2 cellular contexts compared by ENCODE assay signal in the genomic region with DNA sequence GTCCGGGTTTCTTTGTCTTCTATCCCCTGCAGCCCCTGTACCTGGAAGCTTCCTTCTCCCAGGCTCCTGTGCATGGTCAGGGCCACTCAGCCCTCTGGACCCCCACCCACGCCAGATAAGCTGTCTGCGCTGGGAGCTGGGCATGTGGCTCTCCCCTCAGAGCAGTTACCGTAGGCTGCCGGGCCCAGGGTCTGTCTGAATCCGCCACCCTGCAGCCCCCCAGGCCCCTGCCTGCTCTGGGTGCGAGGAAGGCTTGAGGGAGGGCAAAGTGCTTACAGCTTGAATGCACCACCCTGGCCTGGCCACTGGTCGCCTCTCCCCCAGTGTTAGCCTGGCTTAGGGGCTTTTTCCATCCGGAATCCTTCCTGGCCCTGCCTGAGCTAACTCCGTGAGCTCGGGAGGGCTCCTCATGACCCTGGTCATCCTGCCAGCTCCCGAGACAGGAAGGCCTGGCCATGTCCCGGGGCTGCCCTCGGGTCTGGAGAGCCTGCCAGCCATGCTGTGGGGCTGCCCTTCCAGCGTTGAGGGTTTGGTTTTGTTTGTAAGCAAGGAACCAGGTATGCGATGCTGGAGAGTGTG.
TF ChIP-seq lines count a peak whose summit lies in the region.

No MANE protein-coding gene starts in this region.

TF ChIP-seq in A549, 52 proteins besides CTCF, POLR2A, EP300 and RAD21:
- TF ChIP-seq, protein P1, sequence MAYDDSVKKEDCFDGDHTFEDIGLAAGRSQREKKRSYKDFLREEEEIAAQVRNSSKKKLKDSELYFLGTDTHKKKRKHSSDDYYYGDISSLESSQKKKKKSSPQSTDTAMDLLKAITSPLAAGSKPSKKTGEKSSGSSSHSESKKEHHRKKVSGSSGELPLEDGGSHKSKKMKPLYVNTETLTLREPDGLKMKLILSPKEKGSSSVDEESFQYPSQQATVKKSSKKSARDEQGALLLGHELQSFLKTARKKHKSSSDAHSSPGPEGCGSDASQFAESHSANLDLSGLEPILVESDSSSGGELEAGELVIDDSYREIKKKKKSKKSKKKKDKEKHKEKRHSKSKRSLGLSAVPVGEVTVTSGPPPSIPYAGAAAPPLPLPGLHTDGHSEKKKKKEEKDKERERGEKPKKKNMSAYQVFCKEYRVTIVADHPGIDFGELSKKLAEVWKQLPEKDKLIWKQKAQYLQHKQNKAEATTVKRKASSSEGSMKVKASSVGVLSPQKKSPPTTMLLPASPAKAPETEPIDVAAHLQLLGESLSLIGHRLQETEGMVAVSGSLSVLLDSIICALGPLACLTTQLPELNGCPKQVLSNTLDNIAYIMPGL (CRISPR knock-in tag; IDR thresholded peaks at IDR 0.05; ENCODE audit: borderline replicate concordance) = no peak
- TF ChIP-seq JUNB (IDR thresholded peaks at IDR 0.05) = no peak
- TF ChIP-seq POLR2AphosphoS2 (conservative IDR thresholded peaks at IDR 0.05; ENCODE audit: low read length) = no peak
- TF ChIP-seq SMC3 (IDR thresholded peaks at IDR 0.05) = no peak
- TF ChIP-seq CEBPB (IDR thresholded peaks at IDR 0.05) = no peak
- TF ChIP-seq FOSB (CRISPR knock-in tag; IDR thresholded peaks at IDR 0.05) = no peak
- TF ChIP-seq CHD2 (IDR thresholded peaks at IDR 0.05; ENCODE audit: low read length, partially characterized antibody) = no peak
- TF ChIP-seq FOXS1 (CRISPR knock-in tag; IDR thresholded peaks at IDR 0.05) = no peak

TF ChIP-seq in HepG2, 621 proteins besides CTCF, POLR2A, EP300 and RAD21:
- TF ChIP-seq PRDM15 (CRISPR knock-in tag; IDR thresholded peaks at IDR 0.05) = no peak
- TF ChIP-seq ZNF879 (CRISPR knock-in tag; IDR thresholded peaks at IDR 0.05) = no peak
- no peak for TF ChIP-seq ZNF264 (CRISPR knock-in tag; IDR thresholded peaks at IDR 0.05)
- no peak for TF ChIP-seq DNMT1 (CRISPR knock-in tag; IDR thresholded peaks at IDR 0.05)
- no peak for TF ChIP-seq ZNF564 (CRISPR knock-in tag; IDR thresholded peaks at IDR 0.05)
- no peak for TF ChIP-seq NFATC3 (CRISPR knock-in tag; IDR thresholded peaks at IDR 0.05)
- TF ChIP-seq, protein P2, sequence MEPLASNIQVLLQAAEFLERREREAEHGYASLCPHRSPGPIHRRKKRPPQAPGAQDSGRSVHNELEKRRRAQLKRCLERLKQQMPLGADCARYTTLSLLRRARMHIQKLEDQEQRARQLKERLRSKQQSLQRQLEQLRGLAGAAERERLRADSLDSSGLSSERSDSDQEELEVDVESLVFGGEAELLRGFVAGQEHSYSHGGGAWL (CRISPR knock-in tag; IDR thresholded peaks at IDR 0.05) = no peak
- no peak for TF ChIP-seq PRMT3 (CRISPR knock-in tag; IDR thresholded peaks at IDR 0.05; ENCODE audit: borderline replicate concordance, low read depth)
- TF ChIP-seq LRRFIP1 (CRISPR knock-in tag; conservative IDR thresholded peaks at IDR 0.05) = no peak
- TF ChIP-seq GATAD2A (CRISPR knock-in tag; IDR thresholded peaks at IDR 0.05) = no peak
- no peak for TF ChIP-seq ZMAT5 (CRISPR knock-in tag; IDR thresholded peaks at IDR 0.05; ENCODE audit: borderline replicate concordance, low read depth)
- TF ChIP-seq WIZ (CRISPR knock-in tag; IDR thresholded peaks at IDR 0.05) = no peak
- TF ChIP-seq HMG20A (CRISPR knock-in tag; IDR thresholded peaks at IDR 0.05; ENCODE audit: borderline replicate concordance) = no peak
- no peak for TF ChIP-seq GTF3A (CRISPR knock-in tag; conservative IDR thresholded peaks at IDR 0.05)
- TF ChIP-seq SMC3 (IDR thresholded peaks at IDR 0.05; ENCODE audit: low read length) = no peak
- TF ChIP-seq, protein P3, sequence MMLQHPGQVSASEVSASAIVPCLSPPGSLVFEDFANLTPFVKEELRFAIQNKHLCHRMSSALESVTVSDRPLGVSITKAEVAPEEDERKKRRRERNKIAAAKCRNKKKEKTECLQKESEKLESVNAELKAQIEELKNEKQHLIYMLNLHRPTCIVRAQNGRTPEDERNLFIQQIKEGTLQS (CRISPR knock-in tag; IDR thresholded peaks at IDR 0.05) = no peak
- no peak for TF ChIP-seq ZNF569 (CRISPR knock-in tag; IDR thresholded peaks at IDR 0.05; ENCODE audit: borderline replicate concordance)
- no peak for TF ChIP-seq CENPT (CRISPR knock-in tag; IDR thresholded peaks at IDR 0.05; ENCODE audit: low read depth)
- no peak for TF ChIP-seq CEBPB (IDR thresholded peaks at IDR 0.05; ENCODE audit: borderline replicate concordance, low read depth, low read length)
